12 cellular contexts compared by ENCODE assay signal in genomic region chr6:139240161-139241010, GRCh38. TPM values are rescaled to one million over a fixed set of nuclear protein-coding genes. Genes with fewer than 3 reads are reported as not detected.
A peak's percentile ranks its signal among the peaks of the same experiment; 100 is the strongest.
DNase-seq lines count a peak whose midpoint lies in the region; ATAC-seq and TF ChIP-seq lines count a peak whose summit lies in the region.
"Had no signal": no experiment of that assay in that cellular context is flagged by ENCODE, and none has a peak within 500 bp of the region (broad histone marks: within the 10 kb centered on the region; RNA-seq: fewer than 3 reads in every experiment).

No MANE protein-coding gene starts in this region.

- no peaks in the 10 kb centered on the region for H3K27me3 ChIP-seq in HCT116 (ENCODE audit: insufficient read depth, low read length)

- RAD21 ChIA-PET in HCT116 (lab: Charles Lee; ENCODE audit: low non-redundant PET in 1 of 2, low total read pairs in 2 of 2, uncharacterized antibody in 2 of 2, unreplicated experiment in 2 of 2), result no interaction called here

- H4K20me1 ChIP-seq in HCT116 (ENCODE audit: insufficient read depth), result no peaks in the 10 kb centered on the region

- H3K4me1 Mint-ChIP-seq in T-helper 17 cell, result peaks cover 19% of the 10 kb centered on the region
- H3K4me1 Mint-ChIP-seq in activated T-helper 1 cell treated with anti-CD3 and anti-CD28 coated beads, Interleukin-12 subunit alpha, Interleukin-12 subunit beta, Interleukin-2, Interleukin-4 antibody, amounts not matched to agents 30 ng/mL and 10 ng/mL and 1 ng/mL, durations not matched to agents 14 hours and 24 hours and 36 hours (ENCODE audit: low read depth), result peaks cover 11% of the 10 kb centered on the region
- H3K4me1 Mint-ChIP-seq in activated CD4-positive, alpha-beta T cell treated with anti-CD3 and anti-CD28 coated beads for 36 hours, result peaks cover 5% of the 10 kb centered on the region

- H2AFZ ChIP-seq in HCT116 (ENCODE audit: low read depth, low read length, poor library complexity, severe bottlenecking), result peak overlapping the region; percentile 27

- H3K9me3 ChIP-seq in HCT116 (ENCODE audit: control insufficient read depth in 1 of 2, insufficient read depth in 1 of 2, low read depth in 1 of 2, low read length in 2 of 2) (no peaks in the 10 kb centered on the region), T-helper 17 cell (ENCODE audit: control insufficient read depth, low read length, poor library complexity, severe bottlenecking) (no peaks in the 10 kb centered on the region)

- H3K9me3 Mint-ChIP-seq in activated T-helper 1 cell treated with anti-CD3 and anti-CD28 coated beads, Interleukin-12 subunit alpha, Interleukin-12 subunit beta, Interleukin-2, Interleukin-4 antibody, amounts not matched to agents 30 ng/mL and 10 ng/mL and 1 ng/mL, durations not matched to agents 14 hours and 24 hours and 36 hours, result no peaks in the 10 kb centered on the region
- H3K9me3 Mint-ChIP-seq in activated CD4-positive, alpha-beta T cell treated with anti-CD3 and anti-CD28 coated beads for 36 hours (ENCODE audit: low read depth), result no peaks in the 10 kb centered on the region
- H3K9me3 Mint-ChIP-seq: immature natural killer cell had no signal

- H3K79me2 ChIP-seq in HCT116 (ENCODE audit: insufficient read depth, low read length), result no peaks in the 10 kb centered on the region

- no peak for TF ChIP-seq RAD21 in HCT116 (IDR thresholded peaks at IDR 0.05; ENCODE audit: low read depth)

- intact Hi-C loops in HCT116 (cut with micrococcal nuclease) (no loop called here), head of caudate nucleus (cut with DNase I) (no loop called here)
- intact Hi-C loops in activated T-helper 1 cell treated with anti-CD3 and anti-CD28 coated beads, Interleukin-12 subunit alpha, Interleukin-12 subunit beta, Interleukin-2, Interleukin-4 antibody, amounts not matched to agents 30 ng/mL and 10 ng/mL and 1 ng/mL, durations not matched to agents 14 hours and 24 hours and 36 hours (cut with micrococcal nuclease), result no loop called here
- intact Hi-C loops in activated CD4-positive, alpha-beta T cell treated with anti-CD3 and anti-CD28 coated beads for 36 hours (cut with DNase I, micrococcal nuclease), result no loop called here

- H3K27ac Mint-ChIP-seq in T-helper 17 cell, result peak overlapping the region; percentile 43
- H3K27ac Mint-ChIP-seq in activated T-helper 1 cell treated with anti-CD3 and anti-CD28 coated beads, Interleukin-12 subunit alpha, Interleukin-12 subunit beta, Interleukin-2, Interleukin-4 antibody, amounts not matched to agents 30 ng/mL and 10 ng/mL and 1 ng/mL, durations not matched to agents 14 hours and 24 hours and 36 hours, result no peak overlapping the region
- no peak overlapping the region for H3K27ac Mint-ChIP-seq in activated CD4-positive, alpha-beta T cell treated with anti-CD3 and anti-CD28 coated beads for 36 hours
- H3K27ac Mint-ChIP-seq: immature natural killer cell had no signal

- no peak for ATAC-seq in HCT116
- ATAC-seq in T-helper 17 cell, result no peak
- ATAC-seq in activated CD4-positive, alpha-beta T cell treated with anti-CD3 and anti-CD28 coated beads for 36 hours, result no peak
- ATAC-seq: Right ventricle myocardium inferior had no signal

- H3K4me3 Mint-ChIP-seq in T-helper 17 cell, result no peak overlapping the region
- H3K4me3 Mint-ChIP-seq in activated T-helper 1 cell treated with anti-CD3 and anti-CD28 coated beads, Interleukin-12 subunit alpha, Interleukin-12 subunit beta, Interleukin-2, Interleukin-4 antibody, amounts not matched to agents 30 ng/mL and 10 ng/mL and 1 ng/mL, durations not matched to agents 14 hours and 24 hours and 36 hours, result no peak overlapping the region
- H3K4me3 Mint-ChIP-seq in activated CD4-positive, alpha-beta T cell treated with anti-CD3 and anti-CD28 coated beads for 36 hours, result no peak overlapping the region
- H3K4me3 Mint-ChIP-seq: immature natural killer cell had no signal

- TF ChIP-seq POLR2A in HCT116 (IDR thresholded peaks at IDR 0.05; ENCODE audit: borderline replicate concordance, extremely low read depth, insufficient read depth, insufficient read length), result no peak

- H3K27me3 Mint-ChIP-seq in T-helper 17 cell, result no peaks in the 10 kb centered on the region
- H3K27me3 Mint-ChIP-seq in activated T-helper 1 cell treated with anti-CD3 and anti-CD28 coated beads, Interleukin-12 subunit alpha, Interleukin-12 subunit beta, Interleukin-2, Interleukin-4 antibody, amounts not matched to agents 30 ng/mL and 10 ng/mL and 1 ng/mL, durations not matched to agents 14 hours and 24 hours and 36 hours (ENCODE audit: insufficient read depth), result peaks cover 2% of the 10 kb centered on the region
- H3K27me3 Mint-ChIP-seq in activated CD4-positive, alpha-beta T cell treated with anti-CD3 and anti-CD28 coated beads for 36 hours, result no peaks in the 10 kb centered on the region

- H3K4me2 ChIP-seq in HCT116 (ENCODE audit: low read length), result no peak overlapping the region

- no peak overlapping the region for H3K27ac ChIP-seq in HCT116 (ENCODE audit: low read depth, low read length)

- peak; percentile 10 for DNase-seq in A172 (ENCODE audit: low spot score)
- DNase-seq in HCT116 (ENCODE audit: low read depth, low spot score), result no peak
- no peak for DNase-seq in T-helper 17 cell
- DNase-seq in inferior parietal cortex (ENCODE audit: extremely low spot score), result peak; percentile 54
- DNase-seq in activated T-helper 1 cell treated with anti-CD3 and anti-CD28 coated beads, Interleukin-12 subunit alpha, Interleukin-12 subunit beta, Interleukin-2, Interleukin-4 antibody, amounts not matched to agents 30 ng/mL and 10 ng/mL and 1 ng/mL, durations not matched to agents 14 hours and 24 hours and 36 hours (ENCODE audit: low spot score), result no peak
- no peak for DNase-seq in activated CD4-positive, alpha-beta T cell treated with anti-CD3 and anti-CD28 coated beads for 36 hours
- no peak for DNase-seq in head of caudate nucleus
- no peak for DNase-seq in activated CD4-positive, alpha-beta T cell treated with anti-CD3 and anti-CD28 coated beads, Interleukin-2, amount 50 U/mL, for 4 hours
- DNase-seq: activated naive CD4-positive, alpha-beta T cell treated with Interleukin-2 at 50 U/mL for 16 hours; immature natural killer cell; stimulated activated CD4-positive, alpha-beta T cell treated with anti-CD3 and anti-CD28 coated beads, Interleukin-2, amount 100 ng/mL, for 24 hours had no signal

- no peaks in the 10 kb centered on the region for H3K36me3 ChIP-seq in HCT116 (ENCODE audit: control insufficient read depth in 1 of 2, insufficient read depth in 2 of 2, low read length in 2 of 2)

- no peaks in the 10 kb centered on the region for H3K4me1 ChIP-seq in HCT116 (ENCODE audit: control insufficient read depth in 1 of 2, insufficient read depth in 2 of 2, low read length in 2 of 2)

- no peak overlapping the region for H3K9ac ChIP-seq in HCT116 (ENCODE audit: low read length)

- CTCF ChIA-PET in HCT116 (lab: Charles Lee), result interaction anchor here (1.7 kb wide), 1 partner anchor 10 kb away, joined by 6 read pairs; no protein-coding TSS in a partner anchor
- CTCF ChIA-PET in activated CD4-positive, alpha-beta T cell treated with anti-CD3 and anti-CD28 coated beads for 36 hours (lab: Charles Lee), result interaction anchor here (0.7 to 2.0 kb wide), 7 partner anchors 10 to 124 kb away, joined by 3 to 5 read pairs (median 3); no protein-coding TSS in a partner anchor

- POLR2A ChIA-PET in HCT116 (lab: Charles Lee), result no interaction called here
- POLR2A ChIA-PET in activated CD4-positive, alpha-beta T cell treated with anti-CD3 and anti-CD28 coated beads for 36 hours (lab: Charles Lee), result no interaction called here

- no peaks in the 10 kb centered on the region for H3K9me2 ChIP-seq in HCT116 (ENCODE audit: insufficient read depth)

- H3K4me3 ChIP-seq in HCT116 (replicated peaks in 1 of 2; ENCODE audit: low read depth in 1 of 2, low read length in 2 of 2), result no peak overlapping the region

- no TSS peak for BruUV-seq in HCT116 (replicated peaks; lab: Mats Ljungman, UMichigan)

- no peaks in the 10 kb centered on the region for H3K36me3 Mint-ChIP-seq in T-helper 17 cell (ENCODE audit: low read depth)
- H3K36me3 Mint-ChIP-seq in activated T-helper 1 cell treated with anti-CD3 and anti-CD28 coated beads, Interleukin-12 subunit alpha, Interleukin-12 subunit beta, Interleukin-2, Interleukin-4 antibody, amounts not matched to agents 30 ng/mL and 10 ng/mL and 1 ng/mL, durations not matched to agents 14 hours and 24 hours and 36 hours (ENCODE audit: low read depth), result peaks cover 6% of the 10 kb centered on the region
- H3K36me3 Mint-ChIP-seq in activated CD4-positive, alpha-beta T cell treated with anti-CD3 and anti-CD28 coated beads for 36 hours (ENCODE audit: low read depth), result no peaks in the 10 kb centered on the region

- no peak for TF ChIP-seq CTCF in HCT116 (IDR thresholded peaks at IDR 0.05 in 2 of 3, conservative IDR thresholded peaks at IDR 0.05 in 1 of 3; ENCODE audit: borderline replicate concordance in 1 of 3, insufficient read depth in 1 of 3, low read depth in 2 of 3, low read length in 2 of 3)

TF ChIP-seq in HCT116, 20 proteins besides CTCF, POLR2A, EP300 and RAD21 (continues in another document):
- no peak for TF ChIP-seq POLR2AphosphoS5 (IDR thresholded peaks at IDR 0.05; ENCODE audit: low read depth, low read length)
- TF ChIP-seq EGR1 (IDR thresholded peaks at IDR 0.05; ENCODE audit: low read depth), result no peak
- no peak for TF ChIP-seq TCF7L2 (IDR thresholded peaks at IDR 0.05; ENCODE audit: borderline replicate concordance, extremely low read depth, insufficient read depth, insufficient read length)
- no peak for TF ChIP-seq ZBTB33 (IDR thresholded peaks at IDR 0.05; ENCODE audit: extremely low read depth, insufficient replicate concordance, low read length)

RNA-seq across cellular contexts. Expression of gene TXLNB, which starts 51.4 kb away (rescaled TPM):
- total RNA-seq in A172 (2014; rRNA removed; shearing (Covaris generic)), result 0.17 and 0.22 TPM in 2 replicates
- total RNA-seq in HCT116 (2021; ENCODE audit: unreplicated experiment) (0.05 TPM), T-helper 17 cell (under 1 TPM; 0.42 to 0.52 TPM)
- not detected in 2 replicates for polyA plus RNA-seq in HCT116 (2012)
- total RNA-seq in activated T-helper 1 cell treated with anti-CD3 and anti-CD28 coated beads, Interleukin-12 subunit alpha, Interleukin-12 subunit beta, Interleukin-2, Interleukin-4 antibody, amounts not matched to agents 30 ng/mL and 10 ng/mL and 1 ng/mL, durations not matched to agents 14 hours and 24 hours and 36 hours, result 0.08 TPM in 1 of 2 replicates, not detected in the other
- under 1 TPM; 0.26 to 0.27 TPM for total RNA-seq in activated CD4-positive, alpha-beta T cell treated with anti-CD3 and anti-CD28 coated beads for 36 hours

Comparison
In these comparisons a context has a peak if more than half of its experiments do, and no peak if none do; other contexts are left out.
1. DNase-seq: peak in A172 (single experiment) and inferior parietal cortex (single experiment); none in HCT116 (single experiment), T-helper 17 cell (0 of 3), activated T-helper 1 cell treated with anti-CD3 and anti-CD28 coated beads, Interleukin-12 subunit alpha, Interleukin-12 subunit beta, Interleukin-2, Interleukin-4 antibody, amounts not matched to agents 30 ng/mL and 10 ng/mL and 1 ng/mL, durations not matched to agents 14 hours and 24 hours and 36 hours (single experiment), activated CD4-positive, alpha-beta T cell treated with anti-CD3 and anti-CD28 coated beads for 36 hours (single experiment), head of caudate nucleus (0 of 42) and activated CD4-positive, alpha-beta T cell treated with anti-CD3 and anti-CD28 coated beads, Interleukin-2, amount 50 U/mL, for 4 hours (0 of 2).